Comparison of ENCODE assay signal across 1 cellular context in the genomic region with DNA sequence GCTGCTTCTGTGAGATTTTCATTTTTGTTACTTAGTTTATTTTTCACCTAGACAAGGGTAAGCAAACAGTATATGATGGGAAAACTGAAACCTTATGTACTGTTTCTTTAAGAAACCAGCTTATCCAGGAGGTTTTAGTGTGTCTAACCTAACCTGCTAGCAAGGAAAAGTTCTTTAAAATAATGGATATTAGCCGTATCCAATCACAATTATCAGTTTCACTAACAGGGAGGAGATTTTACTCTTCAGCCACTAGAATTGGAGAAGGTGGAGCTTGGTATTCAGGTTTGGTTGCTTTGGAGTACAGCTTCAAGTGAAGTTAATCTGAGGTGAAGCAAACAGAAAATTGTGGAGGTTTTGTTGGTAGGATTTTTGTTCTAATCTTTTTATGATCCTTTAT.
TF ChIP-seq lines count a peak whose summit lies in the region.

No MANE protein-coding gene starts in this region.

TF ChIP-seq in HepG2, 621 proteins besides CTCF, POLR2A, EP300 and RAD21 (continued from another document):
- TF ChIP-seq, protein P1, sequence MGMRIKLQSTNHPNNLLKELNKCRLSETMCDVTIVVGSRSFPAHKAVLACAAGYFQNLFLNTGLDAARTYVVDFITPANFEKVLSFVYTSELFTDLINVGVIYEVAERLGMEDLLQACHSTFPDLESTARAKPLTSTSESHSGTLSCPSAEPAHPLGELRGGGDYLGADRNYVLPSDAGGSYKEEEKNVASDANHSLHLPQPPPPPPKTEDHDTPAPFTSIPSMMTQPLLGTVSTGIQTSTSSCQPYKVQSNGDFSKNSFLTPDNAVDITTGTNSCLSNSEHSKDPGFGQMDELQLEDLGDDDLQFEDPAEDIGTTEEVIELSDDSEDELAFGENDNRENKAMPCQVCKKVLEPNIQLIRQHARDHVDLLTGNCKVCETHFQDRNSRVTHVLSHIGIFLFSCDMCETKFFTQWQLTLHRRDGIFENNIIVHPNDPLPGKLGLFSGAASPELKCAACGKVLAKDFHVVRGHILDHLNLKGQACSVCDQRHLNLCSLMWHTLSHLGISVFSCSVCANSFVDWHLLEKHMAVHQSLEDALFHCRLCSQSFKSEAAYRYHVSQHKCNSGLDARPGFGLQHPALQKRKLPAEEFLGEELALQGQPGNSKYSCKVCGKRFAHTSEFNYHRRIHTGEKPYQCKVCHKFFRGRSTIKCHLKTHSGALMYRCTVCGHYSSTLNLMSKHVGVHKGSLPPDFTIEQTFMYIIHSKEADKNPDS (CRISPR knock-in tag; IDR thresholded peaks at IDR 0.05): no peak
